Comparison of ENCODE assay signal across 1 cellular context in genomic region chr12:57170408-57170807, GRCh38.
TF ChIP-seq lines count a peak whose summit lies in the region.

No MANE protein-coding gene starts in this region.

TF ChIP-seq in IMR-90, 13 proteins besides CTCF, POLR2A, EP300 and RAD21:
- TF ChIP-seq USF2 (IDR thresholded peaks at IDR 0.05; ENCODE audit: low read depth, low read length): no peak
- no peak for TF ChIP-seq CEBPB (IDR thresholded peaks at IDR 0.05; ENCODE audit: low read depth, low read length)
- TF ChIP-seq RFX5 (IDR thresholded peaks at IDR 0.05; ENCODE audit: low read depth, low read length): peak; percentile 85
